8 cellular contexts compared by ENCODE assay signal in genomic region chr18:72652990-72653593, GRCh38.
DNase-seq lines count a peak whose midpoint lies in the region; ATAC-seq and TF ChIP-seq lines count a peak whose summit lies in the region.

No MANE protein-coding gene starts in this region.

- peak; percentile 5 for DNase-seq in EH (ENCODE audit: low read depth)
- DNase-seq in PC-3: peak; percentile 65
- no peak for DNase-seq in chondrocyte (ENCODE audit: low spot score)
- peak; percentile 49 for DNase-seq in pons (ENCODE audit: low spot score)
- no peak for DNase-seq in central memory CD4-positive, alpha-beta T cell

- no peaks in the 10 kb centered on the region for H3K9me3 ChIP-seq in PC-3 (ENCODE audit: low read length)

- peaks cover 14% of the 10 kb centered on the region for H3K27me3 Mint-ChIP-seq in chondrocyte (ENCODE audit: low read depth)

- H3K4me1 ChIP-seq in PC-3 (ENCODE audit: insufficient read depth, low read length): no peaks in the 10 kb centered on the region

- no peak overlapping the region for H3K4me3 ChIP-seq in PC-3 (ENCODE audit: low read length)

- POLR2A ChIA-PET in PC-3 (lab: Charles Lee; ENCODE audit: unreplicated experiment): no interaction called here

- H3K9ac ChIP-seq in PC-3 (ENCODE audit: low read length): no peak overlapping the region

- BruUV-seq in PC-3 (replicated peaks; lab: Mats Ljungman, UMichigan): no TSS peak

- H3K4me3 Mint-ChIP-seq in chondrocyte (ENCODE audit: unreplicated experiment): no peak overlapping the region

- H2AFZ ChIP-seq in PC-3 (ENCODE audit: low read length): no peak overlapping the region

- peaks cover 30% of the 10 kb centered on the region for H3K27me3 ChIP-seq in PC-3 (ENCODE audit: low read length)

- H3K9me3 Mint-ChIP-seq in chondrocyte (ENCODE audit: low read depth): peaks cover 2% of the 10 kb centered on the region

- no peaks in the 10 kb centered on the region for H3K79me2 ChIP-seq in PC-3 (ENCODE audit: low read length)

- H3F3A ChIP-seq in PC-3 (ENCODE audit: low read length, unreplicated experiment): no peaks in the 10 kb centered on the region

- H3K4me1 Mint-ChIP-seq in chondrocyte (ENCODE audit: low read depth): no peaks in the 10 kb centered on the region

- peak; percentile 68 for TF ChIP-seq CTCF in PC-3 (conservative IDR thresholded peaks at IDR 0.05; ENCODE audit: low read depth, low read length)
- TF ChIP-seq CTCF in chondrocyte (IDR thresholded peaks at IDR 0.05): peak; percentile 67

- no peaks in the 10 kb centered on the region for H3K9me2 ChIP-seq in PC-3 (replicated peaks; ENCODE audit: low read length)

- peak; percentile 93 for ATAC-seq in GM19395 (IDR thresholded peaks at IDR 0.05; ENCODE audit: unreplicated experiment)
- peak; percentile 81 for ATAC-seq in HG03196 (IDR thresholded peaks at IDR 0.05; ENCODE audit: unreplicated experiment)
- ATAC-seq in PC-3: peak; percentile 57; the same call in 1 of the 2 replicates
- ATAC-seq in esophagus mucosa: no peak

- no peaks in the 10 kb centered on the region for H4K20me1 ChIP-seq in PC-3 (ENCODE audit: low read length)

- no peaks in the 10 kb centered on the region for H3K36me3 Mint-ChIP-seq in chondrocyte (ENCODE audit: low read depth)

- H3K4me2 ChIP-seq in PC-3 (ENCODE audit: low read length): no peak overlapping the region

- CTCF ChIA-PET in PC-3 (lab: Charles Lee): interaction anchor here (0.6 kb wide), 1 partner anchor 20 kb away, joined by 4 read pairs; no protein-coding TSS in a partner anchor

- intact Hi-C loops in PC-3 (cut with micrococcal nuclease): loop anchor here (1.0 kb wide), 1 partner anchor 19 kb away; no protein-coding TSS in a partner anchor

- H3K36me3 ChIP-seq in PC-3 (ENCODE audit: low read depth, low read length): no peaks in the 10 kb centered on the region

- no peak overlapping the region for H3K27ac ChIP-seq in PC-3 (ENCODE audit: low read length)

- H3K27ac Mint-ChIP-seq in chondrocyte (ENCODE audit: unreplicated experiment): no peak overlapping the region

Comparison
In these comparisons a context has a peak if more than half of its experiments do, and no peak if none do; other contexts are left out.
1. DNase-seq: peak in EH (single experiment), PC-3 (single experiment) and pons (single experiment); none in chondrocyte (single experiment) and central memory CD4-positive, alpha-beta T cell (single experiment).